16 cellular contexts compared by ENCODE assay signal in the genomic region with DNA sequence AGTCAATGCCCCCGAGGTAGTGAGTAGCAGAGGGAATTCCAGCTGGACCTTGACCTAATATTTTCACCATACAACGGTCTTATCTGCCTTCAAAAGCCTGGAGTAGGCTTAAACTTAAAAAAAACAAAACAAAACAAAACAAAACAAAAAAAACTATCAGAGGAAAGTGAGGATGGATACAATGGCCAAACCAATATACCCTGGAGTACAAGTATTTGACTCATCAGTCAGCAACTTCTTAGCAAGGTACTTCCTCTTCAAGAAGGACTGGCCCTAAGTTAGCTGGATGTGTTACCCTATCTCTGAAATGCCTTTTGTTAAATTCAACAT.
DNase-seq lines count a peak whose midpoint lies in the region; ATAC-seq, FAIRE-seq and TF ChIP-seq lines count a peak whose summit lies in the region.
"Had no signal": no experiment of that assay in that cellular context is flagged by ENCODE, and none has a peak within 500 bp of the region (broad histone marks: within the 10 kb centered on the region; RNA-seq: fewer than 3 reads in every experiment).

No MANE protein-coding gene starts in this region.

- no peak for DNase-seq in activated naive CD4-positive, alpha-beta T cell treated with anti-CD3 and anti-CD28 coated beads, Interleukin-2, amount 50 U/mL, for 72 hours (ENCODE audit: low spot score in 2 of 2)
- DNase-seq in NCI-H226 (peak; percentile 22), bronchial epithelial cell (ENCODE audit: low read depth) (peak; percentile 48), type B pancreatic cell (ENCODE audit: extremely low spot score, unreplicated experiment) (no peak), medulla oblongata (ENCODE audit: extremely low spot score) (no peak)
- DNase-seq: DMS 273 treated with DMSO at 0.1 percent for 48 hours, nephron progenitor cell, psoas muscle, stomach had no signal

- H3K36me3 Mint-ChIP-seq in activated naive CD4-positive, alpha-beta T cell treated with anti-CD3 and anti-CD28 coated beads, Interleukin-2, amount 50 U/mL, for 24 hours, result peaks cover 26% of the 10 kb centered on the region
- peaks cover 10 to 17% of the 10 kb centered on the region in 2 donors for H3K36me3 Mint-ChIP-seq in activated naive CD4-positive, alpha-beta T cell treated with anti-CD3 and anti-CD28 coated beads, Interleukin-2, amount 50 U/mL, for 72 hours
- peaks cover 26% of the 10 kb centered on the region for H3K36me3 Mint-ChIP-seq in type B pancreatic cell

- no peaks in the 10 kb centered on the region for H3K27me3 Mint-ChIP-seq in activated naive CD4-positive, alpha-beta T cell treated with anti-CD3 and anti-CD28 coated beads, Interleukin-2, amount 50 U/mL, for 24 hours
- H3K27me3 Mint-ChIP-seq in type B pancreatic cell, result no peaks in the 10 kb centered on the region

- no peak for FAIRE-seq in bronchial epithelial cell (lab: Jason Lieb, UNC)
- FAIRE-seq: colon, GM18507, RCC 7860 had no signal

- no peaks in the 10 kb centered on the region for H3K9me3 Mint-ChIP-seq in activated naive CD4-positive, alpha-beta T cell treated with anti-CD3 and anti-CD28 coated beads, Interleukin-2, amount 50 U/mL, for 24 hours
- H3K9me3 Mint-ChIP-seq in activated naive CD4-positive, alpha-beta T cell treated with anti-CD3 and anti-CD28 coated beads, Interleukin-2, amount 50 U/mL, for 72 hours, result no peaks in the 10 kb centered on the region
- peaks cover 5% of the 10 kb centered on the region for H3K9me3 Mint-ChIP-seq in type B pancreatic cell
- H3K9me3 Mint-ChIP-seq: nephron progenitor cell had no signal

- H3K36me3 ChIP-seq in bronchial epithelial cell (ENCODE audit: control insufficient read depth, insufficient read depth, low read length), result peaks cover 1% of the 10 kb centered on the region
- H3K36me3 ChIP-seq: ascending aorta had no signal

- no peak for TF ChIP-seq CTCF in bronchial epithelial cell (IDR thresholded peaks at IDR 0.05; ENCODE audit: insufficient read depth, low read length, severe bottlenecking)
- no peak for TF ChIP-seq CTCF in type B pancreatic cell (conservative IDR thresholded peaks at IDR 0.05)

- H3K4me1 Mint-ChIP-seq in activated naive CD4-positive, alpha-beta T cell treated with anti-CD3 and anti-CD28 coated beads, Interleukin-2, amount 50 U/mL, for 24 hours, result peaks cover 36% of the 10 kb centered on the region
- H3K4me1 Mint-ChIP-seq in type B pancreatic cell (ENCODE audit: unreplicated experiment), result peaks cover 21% of the 10 kb centered on the region

- H3K4me3 ChIP-seq in bronchial epithelial cell (ENCODE audit: low read depth, low read length), result no peak overlapping the region
- H3K4me3 ChIP-seq: ascending aorta, psoas muscle, stomach had no signal

- H3K27ac Mint-ChIP-seq in activated naive CD4-positive, alpha-beta T cell treated with anti-CD3 and anti-CD28 coated beads, Interleukin-2, amount 50 U/mL, for 24 hours, result peak overlapping the region; percentile 48
- H3K27ac Mint-ChIP-seq in activated naive CD4-positive, alpha-beta T cell treated with anti-CD3 and anti-CD28 coated beads, Interleukin-2, amount 50 U/mL, for 72 hours, result peak overlapping the region in 1 of 2 donors; percentile 69
- peak overlapping the region; percentile 48 for H3K27ac Mint-ChIP-seq in type B pancreatic cell
- H3K27ac Mint-ChIP-seq: nephron progenitor cell had no signal

- ATAC-seq in activated naive CD4-positive, alpha-beta T cell treated with anti-CD3 and anti-CD28 coated beads, Interleukin-2, amount 50 U/mL, for 72 hours, result no peak
- ATAC-seq in HG03196 (IDR thresholded peaks at IDR 0.05; ENCODE audit: unreplicated experiment), result no peak
- ATAC-seq in GM21619 (IDR thresholded peaks at IDR 0.05; ENCODE audit: unreplicated experiment), result no peak
- ATAC-seq: psoas muscle had no signal

- H3K27me3 ChIP-seq in bronchial epithelial cell (ENCODE audit: control insufficient read depth, insufficient read depth, low read length), result no peaks in the 10 kb centered on the region
- H3K27me3 ChIP-seq: ascending aorta, stomach had no signal

- no peak overlapping the region for H3K4me3 Mint-ChIP-seq in activated naive CD4-positive, alpha-beta T cell treated with anti-CD3 and anti-CD28 coated beads, Interleukin-2, amount 50 U/mL, for 24 hours
- no peak overlapping the region for H3K4me3 Mint-ChIP-seq in type B pancreatic cell
- H3K4me3 Mint-ChIP-seq: nephron progenitor cell had no signal

Comparison
In these comparisons a context has a peak if more than half of its experiments do, and no peak if none do; other contexts are left out.
1. DNase-seq: peak in NCI-H226 (single experiment) and bronchial epithelial cell (single experiment); none in activated naive CD4-positive, alpha-beta T cell treated with anti-CD3 and anti-CD28 coated beads, Interleukin-2, amount 50 U/mL, for 72 hours (0 of 2), type B pancreatic cell (single experiment) and medulla oblongata (single experiment).